In the genomic region with DNA sequence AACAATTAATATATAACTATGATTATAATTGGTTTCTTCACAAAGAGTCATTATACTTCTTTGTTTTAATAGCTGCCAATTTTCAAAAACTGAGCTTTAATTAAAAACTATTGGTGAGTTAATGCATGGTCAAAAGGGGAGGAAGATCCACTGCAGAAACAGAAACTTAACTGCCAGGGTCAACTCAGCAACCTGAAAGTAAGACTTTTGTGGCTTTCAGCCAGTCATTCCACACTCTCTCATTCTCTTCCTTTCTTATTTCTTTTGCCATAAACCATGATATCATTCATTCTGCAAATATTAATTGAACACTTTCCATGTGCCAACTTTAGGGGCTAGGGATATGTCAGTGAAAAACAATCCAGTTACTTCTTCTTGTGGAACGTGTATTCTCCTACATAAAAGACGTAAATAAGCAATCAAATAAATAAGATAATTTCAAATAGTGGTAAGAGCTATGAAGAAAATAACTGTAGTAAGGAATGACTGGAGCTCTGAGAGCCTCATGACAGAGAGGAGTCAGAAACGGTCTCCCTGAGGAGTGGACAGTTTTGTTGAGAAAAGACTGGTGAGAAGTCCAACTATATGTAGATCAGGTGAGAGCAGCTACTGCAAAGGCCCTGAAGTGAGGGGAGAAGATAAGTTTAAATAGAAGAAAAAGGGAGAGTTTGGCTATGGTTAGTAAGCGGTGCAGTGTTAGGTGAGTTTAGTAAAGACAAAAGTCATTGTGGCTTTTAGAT, we compare ENCODE assay signal across 1 cellular context.
TF ChIP-seq lines count a peak whose summit lies in the region.

No MANE protein-coding gene starts in this region.

TF ChIP-seq in HepG2, 621 proteins besides CTCF, POLR2A, EP300 and RAD21 (continued from another document):
- TF ChIP-seq, protein P1, sequence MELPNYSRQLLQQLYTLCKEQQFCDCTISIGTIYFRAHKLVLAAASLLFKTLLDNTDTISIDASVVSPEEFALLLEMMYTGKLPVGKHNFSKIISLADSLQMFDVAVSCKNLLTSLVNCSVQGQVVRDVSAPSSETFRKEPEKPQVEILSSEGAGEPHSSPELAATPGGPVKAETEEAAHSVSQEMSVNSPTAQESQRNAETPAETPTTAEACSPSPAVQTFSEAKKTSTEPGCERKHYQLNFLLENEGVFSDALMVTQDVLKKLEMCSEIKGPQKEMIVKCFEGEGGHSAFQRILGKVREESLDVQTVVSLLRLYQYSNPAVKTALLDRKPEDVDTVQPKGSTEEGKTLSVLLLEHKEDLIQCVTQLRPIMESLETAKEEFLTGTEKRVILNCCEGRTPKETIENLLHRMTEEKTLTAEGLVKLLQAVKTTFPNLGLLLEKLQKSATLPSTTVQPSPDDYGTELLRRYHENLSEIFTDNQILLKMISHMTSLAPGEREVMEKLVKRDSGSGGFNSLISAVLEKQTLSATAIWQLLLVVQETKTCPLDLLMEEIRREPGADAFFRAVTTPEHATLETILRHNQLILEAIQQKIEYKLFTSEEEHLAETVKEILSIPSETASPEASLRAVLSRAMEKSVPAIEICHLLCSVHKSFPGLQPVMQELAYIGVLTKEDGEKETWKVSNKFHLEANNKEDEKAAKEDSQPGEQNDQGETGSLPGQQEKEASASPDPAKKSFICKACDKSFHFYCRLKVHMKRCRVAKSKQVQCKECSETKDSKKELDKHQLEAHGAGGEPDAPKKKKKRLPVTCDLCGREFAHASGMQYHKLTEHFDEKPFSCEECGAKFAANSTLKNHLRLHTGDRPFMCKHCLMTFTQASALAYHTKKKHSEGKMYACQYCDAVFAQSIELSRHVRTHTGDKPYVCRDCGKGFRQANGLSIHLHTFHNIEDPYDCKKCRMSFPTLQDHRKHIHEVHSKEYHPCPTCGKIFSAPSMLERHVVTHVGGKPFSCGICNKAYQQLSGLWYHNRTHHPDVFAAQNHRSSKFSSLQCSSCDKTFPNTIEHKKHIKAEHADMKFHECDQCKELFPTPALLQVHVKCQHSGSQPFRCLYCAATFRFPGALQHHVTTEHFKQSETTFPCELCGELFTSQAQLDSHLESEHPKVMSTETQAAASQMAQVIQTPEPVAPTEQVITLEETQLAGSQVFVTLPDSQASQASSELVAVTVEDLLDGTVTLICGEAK (IDR thresholded peaks at IDR 0.05): no peak
- TF ChIP-seq, protein P1 (CRISPR knock-in tag; IDR thresholded peaks at IDR 0.05): no peak
- TF ChIP-seq SPEN (CRISPR knock-in tag; IDR thresholded peaks at IDR 0.05; ENCODE audit: low read depth) (no peak), NCOA1 (CRISPR knock-in tag; IDR thresholded peaks at IDR 0.05) (no peak)
TF ChIP-seq in HepG2: peak in this region for 0.
